13 cellular contexts compared by ENCODE assay signal in the genomic region with DNA sequence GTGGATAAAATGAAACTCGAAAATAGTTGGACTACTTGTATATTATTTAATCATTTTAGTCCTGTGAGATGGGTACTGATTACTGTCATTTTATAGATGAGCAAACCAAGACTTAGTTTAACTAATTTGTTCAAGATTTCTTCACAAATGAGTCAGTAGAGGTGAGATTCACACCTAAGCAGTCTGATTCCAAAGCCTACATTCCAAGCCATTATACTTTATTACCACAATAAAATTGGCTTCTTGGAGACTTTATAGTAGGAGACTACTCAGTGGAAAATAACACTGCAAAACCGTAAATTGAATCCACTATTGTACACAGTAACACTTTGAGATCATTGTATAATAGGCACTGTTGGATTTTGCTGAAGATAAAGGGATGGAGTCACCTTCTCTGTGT. TPM values are rescaled to one million over a fixed set of nuclear protein-coding genes. Genes with fewer than 3 reads are reported as not detected.
DNase-seq lines count a peak whose midpoint lies in the region; ATAC-seq and TF ChIP-seq lines count a peak whose summit lies in the region.
"Had no signal": no experiment of that assay in that cellular context is flagged by ENCODE, and none has a peak within 500 bp of the region (broad histone marks: within the 10 kb centered on the region; RNA-seq: fewer than 3 reads in every experiment).

No MANE protein-coding gene starts in this region.

- peaks cover 5% of the 10 kb centered on the region; the same call in 1 of the 2 replicates for H3F3A ChIP-seq in GM23248 (ENCODE audit: insufficient read depth)

- H3K4me1 ChIP-seq in CD4-positive, CD25-positive, alpha-beta regulatory T cell (ENCODE audit: control insufficient read depth, insufficient read depth, low read length, poor library complexity, severe bottlenecking): peaks cover 62% of the 10 kb centered on the region
- peaks cover 38% of the 10 kb centered on the region for H3K4me1 ChIP-seq in GM23248 (ENCODE audit: insufficient read depth)

- no peak for ATAC-seq in CD4-positive, CD25-positive, alpha-beta regulatory T cell (ENCODE audit: low read depth in 2 of 2)
- ATAC-seq: gastroesophageal sphincter had no signal

- TF ChIP-seq CTCF in nephron (IDR thresholded peaks at IDR 0.05; ENCODE audit: unreplicated experiment in 3 of 3) (no peak), dorsolateral prefrontal cortex (IDR thresholded peaks at IDR 0.05 in 54 of 56, conservative IDR thresholded peaks at IDR 0.05 in 2 of 56; ENCODE audit: low read depth in 1 of 56, partially characterized antibody in 56 of 56) (no peak)

- peak overlapping the region; percentile 79 for H3K4me2 ChIP-seq in GM23248 (ENCODE audit: unreplicated experiment)

- no peak overlapping the region for H2AFZ ChIP-seq in GM23248

- peaks cover 22 to 86% (median 76%) of the 10 kb centered on the region in 4 donors for H3K4me1 Mint-ChIP-seq in CD4-positive, CD25-positive, alpha-beta regulatory T cell
- peaks cover 68% of the 10 kb centered on the region for H3K4me1 Mint-ChIP-seq in activated T-helper 2 cell treated with anti-CD3 and anti-CD28 coated beads, Interferon-gamma antibody, Interleukin-2, Interleukin-4, amounts not matched to agents 10 μg/mL and 5 μg/mL and 100 μg/mL, durations not matched to agents 14 hours and 24 hours and 36 hours (ENCODE audit: low read depth)
- peaks cover 29% of the 10 kb centered on the region for H3K4me1 Mint-ChIP-seq in nephron

- H3K9me2 ChIP-seq in GM23248 (ENCODE audit: insufficient read depth): no peaks in the 10 kb centered on the region

- in situ Hi-C loops in GM23248 (cut with MboI): no loop called here

- peaks cover 4% of the 10 kb centered on the region for H3K36me3 Mint-ChIP-seq in CD4-positive, CD25-positive, alpha-beta regulatory T cell
- peaks cover 51% of the 10 kb centered on the region for H3K36me3 Mint-ChIP-seq in activated T-helper 2 cell treated with anti-CD3 and anti-CD28 coated beads, Interferon-gamma antibody, Interleukin-2, Interleukin-4, amounts not matched to agents 10 μg/mL and 5 μg/mL and 100 μg/mL, durations not matched to agents 14 hours and 24 hours and 36 hours (ENCODE audit: low read depth)
- peaks cover 27% of the 10 kb centered on the region for H3K36me3 Mint-ChIP-seq in nephron (ENCODE audit: low read depth)

- H4K20me1 ChIP-seq in GM23248 (ENCODE audit: insufficient read depth): no peaks in the 10 kb centered on the region

- no peaks in the 10 kb centered on the region for H3K36me3 ChIP-seq in CD4-positive, CD25-positive, alpha-beta regulatory T cell (ENCODE audit: control insufficient read depth, insufficient read depth, low read length)
- no peaks in the 10 kb centered on the region for H3K36me3 ChIP-seq in GM23248 (ENCODE audit: low read depth)
- H3K36me3 ChIP-seq: gastroesophageal sphincter, ovary, suprapubic skin had no signal

- H3K4me3 ChIP-seq in CD4-positive, CD25-positive, alpha-beta regulatory T cell (ENCODE audit: low read depth, low read length): peak overlapping the region; percentile 96
- H3K4me3 ChIP-seq in GM23248: no peak overlapping the region
- peak overlapping the region in 7 of 59 donors; percentile 8 to 98 (median 97) for H3K4me3 ChIP-seq in dorsolateral prefrontal cortex
- H3K4me3 ChIP-seq: ovary had no signal

- no peaks in the 10 kb centered on the region for H3K9me3 ChIP-seq in CD4-positive, CD25-positive, alpha-beta regulatory T cell (ENCODE audit: control insufficient read depth in 2 of 2, low read length in 2 of 2)
- H3K9me3 ChIP-seq in GM23248 (ENCODE audit: low read depth): no peaks in the 10 kb centered on the region
- H3K9me3 ChIP-seq: ovary, suprapubic skin had no signal

- peak overlapping the region; percentile 87 to 97 (median 93) for H3K27ac Mint-ChIP-seq in CD4-positive, CD25-positive, alpha-beta regulatory T cell
- H3K27ac Mint-ChIP-seq in activated T-helper 2 cell treated with anti-CD3 and anti-CD28 coated beads, Interferon-gamma antibody, Interleukin-2, Interleukin-4, amounts not matched to agents 10 μg/mL and 5 μg/mL and 100 μg/mL, durations not matched to agents 14 hours and 24 hours and 36 hours: no peak overlapping the region
- H3K27ac Mint-ChIP-seq in nephron: no peak overlapping the region

- intact Hi-C loops in activated T-helper 2 cell treated with anti-CD3 and anti-CD28 coated beads, Interferon-gamma antibody, Interleukin-2, Interleukin-4, amounts not matched to agents 10 μg/mL and 5 μg/mL and 100 μg/mL, durations not matched to agents 14 hours and 24 hours and 36 hours (cut with micrococcal nuclease): no loop called here
- intact Hi-C loops in dorsolateral prefrontal cortex (cut with DNase I): loop anchor here in 1 of 2 donors (10.0 kb wide), 1 partner anchor 224 kb away; no protein-coding TSS in a partner anchor

- no peaks in the 10 kb centered on the region for H3K27me3 ChIP-seq in CD4-positive, CD25-positive, alpha-beta regulatory T cell (ENCODE audit: control insufficient read depth, insufficient read depth, low read length)
- H3K27me3 ChIP-seq in GM23248 (replicated peaks; ENCODE audit: insufficient read depth): no peaks in the 10 kb centered on the region
- H3K27me3 ChIP-seq in dorsolateral prefrontal cortex: no peaks in the 10 kb centered on the region
- H3K27me3 ChIP-seq: gastroesophageal sphincter, ovary, suprapubic skin had no signal

- 96 to 99% methylated on average over 2 of the region's 2 CpGs for WGBS in GM23248 (ENCODE audit: low coverage in 1 of 2, low lambda C conversion rate in 2 of 2, missing lambda C conversion rate in 2 of 2), 2 experiments

- no peak overlapping the region for H3K9ac ChIP-seq in GM23248

- peaks cover 0 to 4% (median 0%) of the 10 kb centered on the region in 7 donors for H3K9me3 Mint-ChIP-seq in CD4-positive, CD25-positive, alpha-beta regulatory T cell
- H3K9me3 Mint-ChIP-seq in activated T-helper 2 cell treated with anti-CD3 and anti-CD28 coated beads, Interferon-gamma antibody, Interleukin-2, Interleukin-4, amounts not matched to agents 10 μg/mL and 5 μg/mL and 100 μg/mL, durations not matched to agents 14 hours and 24 hours and 36 hours: peaks cover 17% of the 10 kb centered on the region
- peaks cover 17% of the 10 kb centered on the region for H3K9me3 Mint-ChIP-seq in nephron
- H3K9me3 Mint-ChIP-seq: central memory CD8-positive, alpha-beta T cell had no signal

- no peak for DNase-seq in CD4-positive, CD25-positive, alpha-beta regulatory T cell
- DNase-seq in GM23248: no peak
- no peak for DNase-seq in activated T-helper 2 cell treated with anti-CD3 and anti-CD28 coated beads, Interferon-gamma antibody, Interleukin-2, Interleukin-4, amounts not matched to agents 10 μg/mL and 5 μg/mL and 100 μg/mL, durations not matched to agents 14 hours and 24 hours and 36 hours (ENCODE audit: low spot score)
- DNase-seq in dermis blood vessel endothelial cell: no peak
- DNase-seq in Ammon's horn (ENCODE audit: low spot score): no peak
- DNase-seq in dorsolateral prefrontal cortex: no peak
- DNase-seq: mesendoderm, NCI-H187 treated with DMSO at 0.1 percent for 48 hours, ovary had no signal

- peaks cover 91% of the 10 kb centered on the region for H3K79me2 ChIP-seq in GM23248 (ENCODE audit: insufficient read depth)

- peak overlapping the region; percentile 83 for H3K27ac ChIP-seq in CD4-positive, CD25-positive, alpha-beta regulatory T cell (ENCODE audit: insufficient read depth, low read length, poor library complexity, severe bottlenecking)
- H3K27ac ChIP-seq in GM23248: no peak overlapping the region
- no peak overlapping the region for H3K27ac ChIP-seq in dorsolateral prefrontal cortex
- H3K27ac ChIP-seq: ovary, suprapubic skin had no signal

- H3K27me3 Mint-ChIP-seq in CD4-positive, CD25-positive, alpha-beta regulatory T cell: no peaks in the 10 kb centered on the region
- H3K27me3 Mint-ChIP-seq in activated T-helper 2 cell treated with anti-CD3 and anti-CD28 coated beads, Interferon-gamma antibody, Interleukin-2, Interleukin-4, amounts not matched to agents 10 μg/mL and 5 μg/mL and 100 μg/mL, durations not matched to agents 14 hours and 24 hours and 36 hours (ENCODE audit: low read depth): no peaks in the 10 kb centered on the region
- H3K27me3 Mint-ChIP-seq in nephron (ENCODE audit: low read depth): no peaks in the 10 kb centered on the region
- H3K27me3 Mint-ChIP-seq: central memory CD8-positive, alpha-beta T cell had no signal

- peak overlapping the region; percentile 94 to 98 (median 94) for H3K4me3 Mint-ChIP-seq in CD4-positive, CD25-positive, alpha-beta regulatory T cell
- H3K4me3 Mint-ChIP-seq in activated T-helper 2 cell treated with anti-CD3 and anti-CD28 coated beads, Interferon-gamma antibody, Interleukin-2, Interleukin-4, amounts not matched to agents 10 μg/mL and 5 μg/mL and 100 μg/mL, durations not matched to agents 14 hours and 24 hours and 36 hours (ENCODE audit: low read depth): peak overlapping the region; percentile 96
- peak overlapping the region in 2 of 3 experiments; percentile 91 to 94 for H3K4me3 Mint-ChIP-seq in nephron

RNA-seq across cellular contexts. Expression of a gene that starts 2.2 kb away (rescaled TPM):
- total RNA-seq in CD4-positive, CD25-positive, alpha-beta regulatory T cell: 77.9 TPM
- polyA plus RNA-seq in CD4-positive, CD25-positive, alpha-beta regulatory T cell: 10 to 100 TPM; 25.0 to 32.3 (median 28.7) TPM
- 29.9 and 30.2 TPM in 2 replicates for total RNA-seq in GM23248 (2014; rRNA removed; shearing (Covaris generic))
- polyA plus RNA-seq in GM23248 (2016; fragmentation: Nextera tagmentation; extraction: Ambion mirVana): 22.0 and 23.6 TPM in 2 replicates
- total RNA-seq in activated T-helper 2 cell treated with anti-CD3 and anti-CD28 coated beads, Interferon-gamma antibody, Interleukin-2, Interleukin-4, amounts not matched to agents 10 μg/mL and 5 μg/mL and 100 μg/mL, durations not matched to agents 14 hours and 24 hours and 36 hours: 31.8 and 34.8 TPM in 2 replicates
- total RNA-seq in dermis blood vessel endothelial cell: 11.2 and 20.0 TPM in 2 replicates
- total RNA-seq in dorsolateral prefrontal cortex: 10 to 100 TPM; 16.2 to 37.6 (median 25.4) TPM

RNA-seq across cellular contexts. Expression of a gene that starts 2.5 kb away (rescaled TPM):
- total RNA-seq in CD4-positive, CD25-positive, alpha-beta regulatory T cell: 5.2 TPM
- polyA plus RNA-seq in CD4-positive, CD25-positive, alpha-beta regulatory T cell: 10 to 100 TPM; 32.3 to 76.0 (median 55.9) TPM
- total RNA-seq in GM23248 (2014; rRNA removed; shearing (Covaris generic)): 9.9 and 17.7 TPM in 2 replicates
- 28.2 and 28.9 TPM in 2 replicates for polyA plus RNA-seq in GM23248 (2016; fragmentation: Nextera tagmentation; extraction: Ambion mirVana)
- total RNA-seq in activated T-helper 2 cell treated with anti-CD3 and anti-CD28 coated beads, Interferon-gamma antibody, Interleukin-2, Interleukin-4, amounts not matched to agents 10 μg/mL and 5 μg/mL and 100 μg/mL, durations not matched to agents 14 hours and 24 hours and 36 hours: 11.5 and 11.6 TPM in 2 replicates
- total RNA-seq in dermis blood vessel endothelial cell (9.2 and 11.2 TPM in 2 replicates), dorsolateral prefrontal cortex (10 to 100 TPM in 81 of 120 experiments, 1 to 10 TPM in 39; 5.2 to 17.8 (median 11.1) TPM)

Comparison
In these comparisons a context has a peak if more than half of its experiments do, and no peak if none do; other contexts are left out.
1. H3K27ac Mint-ChIP-seq: peak in CD4-positive, CD25-positive, alpha-beta regulatory T cell (3 of 3); none in activated T-helper 2 cell treated with anti-CD3 and anti-CD28 coated beads, Interferon-gamma antibody, Interleukin-2, Interleukin-4, amounts not matched to agents 10 μg/mL and 5 μg/mL and 100 μg/mL, durations not matched to agents 14 hours and 24 hours and 36 hours (single experiment) and nephron (0 of 3).
2. Peak in every context shown above with its lines, with median percentiles within 50 percentile points of each other: H3K4me3 Mint-ChIP-seq.